In genomic region chr2:60556998-60557955, GRCh38 we compare ENCODE assay signal across 11 cellular contexts. TPM values are rescaled to one million over a fixed set of nuclear protein-coding genes. Genes with fewer than 3 reads are reported as not detected.
DNase-seq lines count a peak whose midpoint lies in the region; ATAC-seq and TF ChIP-seq lines count a peak whose summit lies in the region.
"Had no signal": no experiment of that assay in that cellular context is flagged by ENCODE, and none has a peak within 500 bp of the region (broad histone marks: within the 10 kb centered on the region; RNA-seq: fewer than 3 reads in every experiment).

No MANE protein-coding gene starts in this region.

- peaks cover 39% of the 10 kb centered on the region for H3K4me1 Mint-ChIP-seq in brain

- H3K27me3 ChIP-seq in neural cell (ENCODE audit: insufficient read depth, low read depth, low read length): peaks cover 48% of the 10 kb centered on the region

- H3K36me3 ChIP-seq in neural cell (ENCODE audit: insufficient read depth, low read length): no peaks in the 10 kb centered on the region

- H3K36me3 Mint-ChIP-seq in brain: no peaks in the 10 kb centered on the region

- no peak for TF ChIP-seq POLR2A in NB4 (IDR thresholded peaks at IDR 0.05; ENCODE audit: extremely low read depth, insufficient read length)

- peak overlapping the region; percentile 98 for H3K9ac ChIP-seq in neural cell (ENCODE audit: low read length)

- H3K27me3 Mint-ChIP-seq in brain: peaks cover 37% of the 10 kb centered on the region

- H3K4me3 ChIP-seq in NB4 (ENCODE audit: low read depth, low read length): peak overlapping the region; percentile 99
- H3K4me3 ChIP-seq in neural cell (ENCODE audit: low read length): peak overlapping the region; percentile 93

- H2AFZ ChIP-seq in neural cell (ENCODE audit: low read depth, low read length): no peak overlapping the region

- H3K4me2 ChIP-seq in neural cell (ENCODE audit: low read length): peak overlapping the region; percentile 27

- no peak for ATAC-seq in HG03139 (IDR thresholded peaks at IDR 0.05; ENCODE audit: unreplicated experiment)

- H3K9me2 ChIP-seq in neural cell (ENCODE audit: insufficient read depth, low read length): no peaks in the 10 kb centered on the region

- no peak overlapping the region for H3K27ac ChIP-seq in neural cell (ENCODE audit: low read length)
- H3K27ac ChIP-seq: 22Rv1 had no signal

- TF ChIP-seq CTCF in NB4 (IDR thresholded peaks at IDR 0.05; ENCODE audit: low read depth, low read length) (no peak), brain (conservative IDR thresholded peaks at IDR 0.05) (no peak), neural cell (IDR thresholded peaks at IDR 0.05; ENCODE audit: poor library complexity, severe bottlenecking) (no peak)

- peak overlapping the region; percentile 2 to 100 (median 32) for H3K27ac Mint-ChIP-seq in brain

- no peaks in the 10 kb centered on the region for H3K9me3 Mint-ChIP-seq in brain

- peak overlapping the region; percentile 89 to 100 (median 96) for H3K4me3 Mint-ChIP-seq in brain

- TF ChIP-seq RAD21 in neural cell (conservative IDR thresholded peaks at IDR 0.05): no peak

- DNase-seq in DMS53 (lab: John Stamatoyannopoulos, UW): peak; percentile 51
- no peak for DNase-seq in DMS53 treated with DMSO at 0.1 percent for 48 hours (lab: John Stamatoyannopoulos, UW; ENCODE audit: unreplicated experiment)
- peak; percentile 74 for DNase-seq in NB4 (ENCODE audit: low read depth)
- no peak for DNase-seq in NK-92 (lab: John Stamatoyannopoulos, UW; ENCODE audit: unreplicated experiment)
- no peak for DNase-seq in hippocampal formation (lab: John Stamatoyannopoulos, UW)
- DNase-seq: SIG-M5; stimulated activated CD4-positive, alpha-beta T cell treated with anti-CD3 and anti-CD28 coated beads, Interleukin-15, amount 100 ng/mL, for 24 hours had no signal

- H4K20me1 ChIP-seq in neural cell (ENCODE audit: insufficient read depth): no peaks in the 10 kb centered on the region

- no peak for TF ChIP-seq EP300 in neural cell (conservative IDR thresholded peaks at IDR 0.05; ENCODE audit: poor library complexity, severe bottlenecking)

- H3F3A ChIP-seq in neural cell (ENCODE audit: insufficient read depth, low read length, poor library complexity, severe bottlenecking): peaks cover 2% of the 10 kb centered on the region

- peaks cover 13% of the 10 kb centered on the region for H3K79me2 ChIP-seq in neural cell (replicated peaks; ENCODE audit: insufficient read depth, low read length)

- no peaks in the 10 kb centered on the region for H3K9me3 ChIP-seq in neural cell (ENCODE audit: low read length)

TF ChIP-seq in neural cell, 6 proteins besides CTCF, POLR2A, EP300 and RAD21:
- TF ChIP-seq EZH2 (IDR thresholded peaks at IDR 0.05; ENCODE audit: borderline replicate concordance, insufficient read depth, low read length, poor library complexity, severe bottlenecking) (no peak), MXI1 (conservative IDR thresholded peaks at IDR 0.05; ENCODE audit: poor library complexity, severe bottlenecking) (no peak), TAF1 (IDR thresholded peaks at IDR 0.05; ENCODE audit: low read depth) (no peak), POLR2AphosphoS5 (IDR thresholded peaks at IDR 0.05) (no peak), REST (IDR thresholded peaks at IDR 0.05; ENCODE audit: borderline replicate concordance) (no peak), SMC3 (conservative IDR thresholded peaks at IDR 0.05; ENCODE audit: poor library complexity) (no peak)
TF ChIP-seq in neural cell: peak in this region for 0.

RNA-seq across cellular contexts. Expression of gene BCL11A, which starts 3.8 kb away (rescaled TPM):
- polyA plus RNA-seq in brain (ENCODE audit: insufficient read depth, low read depth, low replicate concordance) (22.7 TPM), neural cell (44.0 and 54.2 TPM in 2 replicates)
- polyA minus RNA-seq in neural cell: 117 and 150 TPM in 2 replicates

Comparison
In these comparisons a context has a peak if more than half of its experiments do, and no peak if none do; other contexts are left out.
1. DNase-seq: peak in DMS53 (single experiment) and NB4 (single experiment); none in DMS53 treated with DMSO at 0.1 percent for 48 hours (single experiment), NK-92 (single experiment) and hippocampal formation (0 of 2).